8 cellular contexts compared by ENCODE assay signal in the genomic region with DNA sequence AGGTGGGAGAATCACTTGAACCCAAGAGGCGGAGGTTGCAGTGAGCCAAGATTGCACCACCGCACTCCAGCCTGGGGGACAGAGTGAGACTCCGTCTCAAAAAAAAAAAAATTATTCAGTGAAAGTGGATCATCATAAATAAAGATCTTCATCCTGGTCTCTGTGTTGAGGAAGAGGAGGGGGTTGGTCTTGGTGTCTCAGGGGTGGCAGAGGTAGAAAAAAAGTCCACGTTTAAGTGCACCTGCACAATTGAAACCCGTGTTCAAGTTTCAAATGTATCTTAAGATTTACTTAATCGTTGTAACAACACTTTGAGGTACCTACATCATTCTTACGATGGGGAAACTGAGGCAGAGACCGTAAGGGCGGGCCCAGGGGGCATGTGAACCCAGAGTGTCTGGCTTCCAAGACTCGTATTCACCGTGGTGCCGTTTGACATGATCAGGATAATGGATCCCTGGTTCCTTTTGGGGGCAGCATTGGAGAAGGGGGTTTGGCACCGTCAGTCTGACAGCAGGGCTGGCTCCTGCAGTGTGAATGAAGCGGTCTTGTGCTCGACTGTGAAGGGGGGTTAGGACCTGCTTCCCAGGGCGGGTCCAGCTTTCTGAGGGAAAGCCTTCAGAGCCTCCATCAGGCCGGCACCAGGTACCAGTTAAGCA. TPM values are rescaled to one million over a fixed set of nuclear protein-coding genes. Genes with fewer than 3 reads are reported as not detected.
DNase-seq lines count a peak whose midpoint lies in the region; ATAC-seq and TF ChIP-seq lines count a peak whose summit lies in the region.

No MANE protein-coding gene starts in this region.

- TF ChIP-seq CTCF in Peyer's patch (IDR thresholded peaks at IDR 0.05) (no peak), esophagus muscularis mucosa (IDR thresholded peaks at IDR 0.05) (no peak)

- H3K4me2 ChIP-seq in BLaER1 (peak overlapping the region; percentile 84), trophoblast cell (ENCODE audit: low read length) (peak overlapping the region; percentile 59)

- peaks cover 28% of the 10 kb centered on the region for H4K20me1 ChIP-seq in BLaER1

- H3K9ac ChIP-seq in BLaER1 (peak overlapping the region; percentile 82), trophoblast cell (ENCODE audit: low read length) (peak overlapping the region; percentile 51)

- H4K12ac ChIP-seq in trophoblast cell (ENCODE audit: low read depth, low read length) = peak overlapping the region; percentile 37

- peak overlapping the region; percentile 64 for H2AK5ac ChIP-seq in trophoblast cell (ENCODE audit: low read length)

- no peak for TF ChIP-seq EP300 in esophagus muscularis mucosa (IDR thresholded peaks at IDR 0.05)

- H2AFZ ChIP-seq in trophoblast cell (ENCODE audit: insufficient read depth, low read length, poor library complexity) = peak overlapping the region; percentile 13

- H3K27me3 ChIP-seq in BLaER1 (no peaks in the 10 kb centered on the region), Peyer's patch (no peaks in the 10 kb centered on the region), esophagus muscularis mucosa (no peaks in the 10 kb centered on the region), trophoblast cell (ENCODE audit: insufficient read depth, low read length) (no peaks in the 10 kb centered on the region)

- intact Hi-C loops in esophagus muscularis mucosa (cut with DNase I) = loop anchor here (5.0 kb wide), 1 partner anchor 150 kb away; a partner anchor contains a TSS

- TF ChIP-seq POLR2A in Peyer's patch (IDR thresholded peaks at IDR 0.05) (no peak), esophagus muscularis mucosa (IDR thresholded peaks at IDR 0.05; ENCODE audit: low read depth) (no peak)

- DNase-seq in Peyer's patch (no peak), esophagus muscularis mucosa (ENCODE audit: extremely low spot score) (no peak), trophoblast cell (no peak), H4 (ENCODE audit: low spot score) (no peak), occipital lobe (lab: John Stamatoyannopoulos, UW) (no peak)

- H4K8ac ChIP-seq in trophoblast cell (ENCODE audit: low read depth, low read length) = peak overlapping the region; percentile 94

- peak overlapping the region; percentile 91 for H3K18ac ChIP-seq in trophoblast cell (ENCODE audit: low read length)

- H3K14ac ChIP-seq in trophoblast cell (ENCODE audit: low read length) = peak overlapping the region; percentile 81

- H3K36me3 ChIP-seq in BLaER1 (peaks cover 34% of the 10 kb centered on the region), Peyer's patch (peaks cover 0 to 4% (median 0%) of the 10 kb centered on the region in 3 donors), esophagus muscularis mucosa (peaks cover 0 to 21% (median 14%) of the 10 kb centered on the region in 4 donors), trophoblast cell (ENCODE audit: control insufficient read depth in 1 of 2, insufficient read depth in 2 of 2, low read length in 2 of 2) (peaks cover 22 to 32% of the 10 kb centered on the region in 2 experiments)

- peak overlapping the region; percentile 96 for H2BK5ac ChIP-seq in trophoblast cell (ENCODE audit: low read depth, low read length, poor library complexity)

- H3K9me3 ChIP-seq in BLaER1 = no peaks in the 10 kb centered on the region
- H3K9me3 ChIP-seq in Peyer's patch = no peaks in the 10 kb centered on the region
- H3K9me3 ChIP-seq in esophagus muscularis mucosa = no peaks in the 10 kb centered on the region
- no peaks in the 10 kb centered on the region for H3K9me3 ChIP-seq in trophoblast cell (ENCODE audit: insufficient read depth, low read depth, low read length)

- peak overlapping the region; percentile 92 for H2BK120ac ChIP-seq in trophoblast cell (ENCODE audit: insufficient read depth, low read length, poor library complexity)

- ATAC-seq in GM21717 (IDR thresholded peaks at IDR 0.05; ENCODE audit: unreplicated experiment) (peak; percentile 12), GM19035 (IDR thresholded peaks at IDR 0.05; ENCODE audit: unreplicated experiment) (no peak)

- H3K79me1 ChIP-seq in trophoblast cell (ENCODE audit: low read length) = peaks cover 64% of the 10 kb centered on the region

- peak overlapping the region; percentile 71 for H3K4me3 ChIP-seq in BLaER1
- peak overlapping the region; percentile 45 to 72 (median 56) for H3K4me3 ChIP-seq in Peyer's patch
- peak overlapping the region; percentile 53 to 61 (median 60) for H3K4me3 ChIP-seq in esophagus muscularis mucosa
- H3K4me3 ChIP-seq in trophoblast cell (ENCODE audit: low read depth, low read length) = no peak overlapping the region

- H3K27ac ChIP-seq in BLaER1 (peak overlapping the region; percentile 83; the same call in 1 of the 2 replicates), Peyer's patch (peak overlapping the region; percentile 87 to 94 (median 90)), esophagus muscularis mucosa (replicated peaks in 1 of 4) (peak overlapping the region; percentile 91 to 95 (median 93)), trophoblast cell (ENCODE audit: low read depth, low read length) (peak overlapping the region; percentile 99)

- 40% methylated on average over 12 of the region's 17 CpGs for WGBS in esophagus muscularis mucosa
- WGBS in trophoblast cell (ENCODE audit: extremely low coverage, insufficient coverage, insufficient read length) = no CpG with 5 or more reads among the region's 17 CpGs

- H3K4ac ChIP-seq in trophoblast cell (ENCODE audit: low read depth, low read length) = peak overlapping the region; percentile 64

- H3K79me2 ChIP-seq in trophoblast cell (ENCODE audit: control insufficient read depth, insufficient read depth, low read length, poor library complexity) = peaks cover 24% of the 10 kb centered on the region

- no peak overlapping the region for H3K23ac ChIP-seq in trophoblast cell (ENCODE audit: low read length)

- peak overlapping the region; percentile 66 for H2BK12ac ChIP-seq in trophoblast cell (ENCODE audit: low read length)

- peak overlapping the region; percentile 98 for H4K91ac ChIP-seq in trophoblast cell (ENCODE audit: low read depth, low read length)

- H3K4me1 ChIP-seq in BLaER1 = peaks cover 28% of the 10 kb centered on the region
- peaks cover 0 to 31% (median 9%) of the 10 kb centered on the region in 4 donors for H3K4me1 ChIP-seq in Peyer's patch
- H3K4me1 ChIP-seq in esophagus muscularis mucosa = peaks cover 46 to 67% (median 64%) of the 10 kb centered on the region in 4 donors
- peaks cover 32 to 45% of the 10 kb centered on the region in 2 experiments for H3K4me1 ChIP-seq in trophoblast cell (ENCODE audit: control insufficient read depth in 1 of 2, insufficient read depth in 2 of 2, low read length in 2 of 2)

RNA-seq across cellular contexts. Expression of a gene that starts 32.9 kb away (rescaled TPM):
- total RNA-seq in Peyer's patch (100 to 1,000 TPM; 408 to 760 (median 570) TPM), esophagus muscularis mucosa (100 to 1,000 TPM; 199 to 744 (median 532) TPM), occipital lobe (66.9 TPM)
- 992 and 1,052 TPM in 2 replicates for polyA plus RNA-seq in trophoblast cell (2013)
- 410 and 489 TPM in 2 replicates for total RNA-seq in H4 (2014; rRNA removed; shearing (Covaris generic))

RNA-seq across cellular contexts. Expression of a gene that starts 57.9 kb away (rescaled TPM):
- 10 to 100 TPM; 38.9 to 97.4 (median 56.3) TPM for total RNA-seq in Peyer's patch
- 10 to 100 TPM; 41.5 to 67.7 (median 47.6) TPM for total RNA-seq in esophagus muscularis mucosa
- 246 and 265 TPM in 2 replicates for polyA plus RNA-seq in trophoblast cell (2013)
- total RNA-seq in H4 (2014; rRNA removed; shearing (Covaris generic)) = 72.4 and 109 TPM in 2 replicates
- 27.8 TPM for total RNA-seq in occipital lobe
